8 cellular contexts compared by ENCODE assay signal in the genomic region with DNA sequence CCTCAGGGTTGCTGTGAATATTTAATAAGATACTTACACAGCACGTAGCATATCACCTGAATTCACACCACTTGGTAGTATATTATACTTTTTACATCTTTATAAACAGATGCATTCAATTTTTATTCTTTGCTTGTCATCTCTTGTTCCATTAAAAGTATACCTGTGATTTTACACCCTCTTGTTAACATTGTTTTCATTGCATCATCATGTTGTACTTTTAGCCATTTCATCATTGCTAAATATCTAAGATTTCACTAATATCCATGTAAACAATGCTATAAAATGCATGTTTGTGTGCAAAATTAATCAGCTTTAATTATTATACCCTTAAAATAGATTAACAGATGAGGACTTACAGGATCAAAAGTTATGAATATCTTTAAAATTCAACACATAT.
"Had no signal": no experiment of that assay in that cellular context is flagged by ENCODE, and none has a peak within 500 bp of the region (broad histone marks: within the 10 kb centered on the region; RNA-seq: fewer than 3 reads in every experiment).

No MANE protein-coding gene starts in this region.

- DNase-seq: GDM1, GF-D8 had no signal

- H3K4me3 ChIP-seq: GM12878 had no signal

- FAIRE-seq: G401.6, GM12878, GM12891, GM12892, GM18507, GM19239 had no signal

- ATAC-seq: GM12878 had no signal
